9 cellular contexts compared by ENCODE assay signal in genomic region chr5:110590187-110590586, GRCh38.
DNase-seq lines count a peak whose midpoint lies in the region; ATAC-seq, FAIRE-seq and TF ChIP-seq lines count a peak whose summit lies in the region.
"Had no signal": no experiment of that assay in that cellular context is flagged by ENCODE, and none has a peak within 500 bp of the region (broad histone marks: within the 10 kb centered on the region; RNA-seq: fewer than 3 reads in every experiment).

No MANE protein-coding gene starts in this region.

- no peak overlapping the region for H3K4me3 Mint-ChIP-seq in endodermal cell
- H3K4me3 Mint-ChIP-seq: activated naive CD8-positive, alpha-beta T cell treated with anti-CD3 and anti-CD28 coated beads, Interleukin-2, amount 10 ng/mL, durations not matched to agents 7 days and 5 days had no signal

- H3K27ac ChIP-seq in endodermal cell (ENCODE audit: low read depth, low read length): no peak overlapping the region
- no peak overlapping the region for H3K27ac ChIP-seq in stomach

- peak; percentile 33 for TF ChIP-seq CTCF in AG09319 (IDR thresholded peaks at IDR 0.05; ENCODE audit: low read depth, low read length)
- peak; percentile 51; the same call in 1 of the 2 replicates for TF ChIP-seq CTCF in LNCAP (IDR thresholded peaks at IDR 0.05)
- peak; percentile 75 for TF ChIP-seq CTCF in endodermal cell (conservative IDR thresholded peaks at IDR 0.05)
- peak in 4 of 7 experiments; percentile 9 to 24 (median 16) for TF ChIP-seq CTCF in stomach (IDR thresholded peaks at IDR 0.05)

- no peaks in the 10 kb centered on the region for H3K36me3 Mint-ChIP-seq in endodermal cell (ENCODE audit: low read depth)
- H3K36me3 Mint-ChIP-seq: activated naive CD8-positive, alpha-beta T cell treated with anti-CD3 and anti-CD28 coated beads, Interleukin-2, amount 10 ng/mL, durations not matched to agents 7 days and 5 days had no signal

- no peak overlapping the region for H3K27ac Mint-ChIP-seq in endodermal cell
- H3K27ac Mint-ChIP-seq: activated naive CD8-positive, alpha-beta T cell treated with anti-CD3 and anti-CD28 coated beads, Interleukin-2, amount 10 ng/mL, durations not matched to agents 7 days and 5 days had no signal

- H3K4me1 ChIP-seq in endodermal cell (ENCODE audit: control insufficient read depth, insufficient read depth, low read length): no peaks in the 10 kb centered on the region
- no peaks in the 10 kb centered on the region for H3K4me1 ChIP-seq in stomach

- 50 to 66% methylated on average over 1 to 2 of the region's 2 CpGs for WGBS in endodermal cell (ENCODE audit: insufficient coverage in 1 of 2, insufficient read length in 1 of 2), 2 experiments
- WGBS in stomach, 5 donors: 21 to 32% (median 24%) methylated on average over 2 of the region's 2 CpGs

- H3K27me3 Mint-ChIP-seq in endodermal cell (ENCODE audit: insufficient read depth): no peaks in the 10 kb centered on the region
- H3K27me3 Mint-ChIP-seq: activated naive CD8-positive, alpha-beta T cell treated with anti-CD3 and anti-CD28 coated beads, Interleukin-2, amount 10 ng/mL, durations not matched to agents 7 days and 5 days had no signal

- no peak overlapping the region for H3K4me3 ChIP-seq in endodermal cell (ENCODE audit: low read length)
- H3K4me3 ChIP-seq in stomach: no peak overlapping the region

- TF ChIP-seq EP300 in stomach (IDR thresholded peaks at IDR 0.05): no peak

- peak; percentile 31 for FAIRE-seq in GM19239 (lab: Jason Lieb, UNC)

- peaks cover 8% of the 10 kb centered on the region for H3K4me1 Mint-ChIP-seq in endodermal cell
- H3K4me1 Mint-ChIP-seq: activated naive CD8-positive, alpha-beta T cell treated with anti-CD3 and anti-CD28 coated beads, Interleukin-2, amount 10 ng/mL, durations not matched to agents 7 days and 5 days had no signal

- H3K9me3 ChIP-seq in endodermal cell (ENCODE audit: control insufficient read depth, low read length) (peaks cover 6% of the 10 kb centered on the region), stomach (no peaks in the 10 kb centered on the region)

- intact Hi-C loops in stomach (cut with DNase I; ENCODE audit: low total_unique reads): no loop called here

- no peak overlapping the region for H3K9ac ChIP-seq in endodermal cell (ENCODE audit: extremely low read depth, low read length, poor library complexity, severe bottlenecking)

- no peak for ATAC-seq in GM21529 (IDR thresholded peaks at IDR 0.05; ENCODE audit: unreplicated experiment)

- H3K36me3 ChIP-seq in endodermal cell (ENCODE audit: control insufficient read depth, insufficient read depth, low read length) (no peaks in the 10 kb centered on the region), stomach (peaks cover 0 to 8% (median 0%) of the 10 kb centered on the region in 4 donors)

- H3K27me3 ChIP-seq in endodermal cell (ENCODE audit: control insufficient read depth, insufficient read depth, low read length, poor library complexity, severe bottlenecking): no peaks in the 10 kb centered on the region
- no peaks in the 10 kb centered on the region for H3K27me3 ChIP-seq in stomach

- DNase-seq in AG09319 (ENCODE audit: extremely low read depth, low read depth) (no peak), GM19239 (ENCODE audit: insufficient read length, low spot score) (no peak), endodermal cell (no peak), stomach (no peak), NCI-H226 (no peak)
- DNase-seq in activated CD4-positive, alpha-beta T cell treated with anti-CD3 and anti-CD28 coated beads for 48 hours: no peak
- DNase-seq: activated naive CD8-positive, alpha-beta T cell treated with anti-CD3 and anti-CD28 coated beads, Interleukin-2, amount 10 ng/mL, durations not matched to agents 7 days and 5 days had no signal

- peaks cover 9% of the 10 kb centered on the region for H3K9me3 Mint-ChIP-seq in endodermal cell
- H3K9me3 Mint-ChIP-seq: activated naive CD8-positive, alpha-beta T cell treated with anti-CD3 and anti-CD28 coated beads, Interleukin-2, amount 10 ng/mL, durations not matched to agents 7 days and 5 days had no signal

- TF ChIP-seq POLR2A in stomach (IDR thresholded peaks at IDR 0.05): no peak

Comparison
In these comparisons a context has a peak if more than half of its experiments do, and no peak if none do; other contexts are left out.
1. CTCF ChIP-seq: peak in every context shown above with its lines; median percentile 75 in endodermal cell; 51 in LNCAP; 33 in AG09319; 16 in stomach.